Comparison of ENCODE assay signal across 31 cellular contexts in genomic region chr1:100556925-100557605, GRCh38. TPM values are rescaled to one million over a fixed set of nuclear protein-coding genes. Genes with fewer than 3 reads are reported as not detected.
"Had no signal": no experiment of that assay in that cellular context is flagged by ENCODE, and none has a peak within 500 bp of the region (broad histone marks: within the 10 kb centered on the region; RNA-seq: fewer than 3 reads in every experiment).

No MANE protein-coding gene starts in this region.

- H3K4me3 Mint-ChIP-seq: immature natural killer cell; mesothelial cell of epicardium; naive B cell; natural killer cell; nephron progenitor cell; neural progenitor cell; stimulated activated effector memory CD8-positive, alpha-beta T cell treated with anti-CD3 and anti-CD28 coated beads, Interleukin-12 subunit alpha, Interleukin-12 subunit beta, amount 100 ng/mL, for 72 hours; stimulated activated naive CD8-positive, alpha-beta T cell treated with anti-CD3 and anti-CD28 coated beads, Interleukin-15, amount 100 ng/mL, for 72 hours; type B pancreatic cell had no signal

- H3K4me2 ChIP-seq: neural progenitor cell had no signal

- H3K27me3 Mint-ChIP-seq: stimulated activated naive CD8-positive, alpha-beta T cell treated with anti-CD3 and anti-CD28 coated beads, Interleukin-15, amount 100 ng/mL, for 72 hours had no signal

- H3K27ac ChIP-seq: left lung, lower lobe of right lung, neural progenitor cell, neutrophil, ovary, prostate gland, sigmoid colon, spleen, tibial nerve, uterus had no signal

- DNase-seq: hippocampal formation; immature natural killer cell; kidney; left colon; left lung; lower lobe of right lung; mammary epithelial cell; mesendoderm; naive B cell; natural killer cell; nephron progenitor cell; occipital lobe; ovary; retina; right cardiac atrium; sigmoid colon; small intestine; spleen; stimulated activated CD4-positive, alpha-beta T cell treated with anti-CD3 and anti-CD28 coated beads, Interleukin-4, amount 100 ng/mL, for 24 hours; stimulated activated naive CD4-positive, alpha-beta T cell treated with Interleukin-2 at 50 U/mL for 16 hours; stimulated activated naive CD8-positive, alpha-beta T cell treated with anti-CD3 and anti-CD28 coated beads, Interleukin-15, amount 100 ng/mL, for 72 hours; substantia nigra; uterus had no signal

- H3K36me3 Mint-ChIP-seq: neural progenitor cell; stimulated activated effector memory CD8-positive, alpha-beta T cell treated with anti-CD3 and anti-CD28 coated beads, Interleukin-12 subunit alpha, Interleukin-12 subunit beta, amount 100 ng/mL, for 72 hours; type B pancreatic cell had no signal

- H3K27me3 ChIP-seq: left lung, neural progenitor cell, neutrophil, ovary, sigmoid colon, spleen, tibial nerve, uterus had no signal

- H3K36me3 ChIP-seq: left lung, lower lobe of right lung, neutrophil, ovary, prostate gland, sigmoid colon, spleen, tibial nerve, uterus had no signal

- H3K9me3 ChIP-seq: ovary, prostate gland had no signal

- H3K4me1 ChIP-seq: left lung, lower lobe of right lung, neural progenitor cell, prostate gland, sigmoid colon, spleen, tibial nerve, uterus had no signal

- ATAC-seq: left colon; left lung; lower lobe of right lung; natural killer cell; right cardiac atrium; stimulated activated effector memory CD8-positive, alpha-beta T cell treated with anti-CD3 and anti-CD28 coated beads, Interleukin-12 subunit alpha, Interleukin-12 subunit beta, amount 100 ng/mL, for 72 hours; stimulated activated naive CD8-positive, alpha-beta T cell treated with anti-CD3 and anti-CD28 coated beads, Interleukin-15, amount 100 ng/mL, for 72 hours had no signal

- H3K4me3 ChIP-seq: left lung, lower lobe of right lung, neural progenitor cell, ovary, prostate gland, sigmoid colon, spleen, tibial nerve, uterus had no signal

- H2AFZ ChIP-seq: neural progenitor cell had no signal

- H3K4me1 Mint-ChIP-seq: immature natural killer cell; mesothelial cell of epicardium; naive B cell; natural killer cell; nephron progenitor cell; neural progenitor cell; stimulated activated effector memory CD8-positive, alpha-beta T cell treated with anti-CD3 and anti-CD28 coated beads, Interleukin-12 subunit alpha, Interleukin-12 subunit beta, amount 100 ng/mL, for 72 hours; stimulated activated naive CD8-positive, alpha-beta T cell treated with anti-CD3 and anti-CD28 coated beads, Interleukin-15, amount 100 ng/mL, for 72 hours had no signal

- H3K27ac Mint-ChIP-seq: immature natural killer cell; mesothelial cell of epicardium; natural killer cell; nephron progenitor cell; neural progenitor cell; stimulated activated effector memory CD8-positive, alpha-beta T cell treated with anti-CD3 and anti-CD28 coated beads, Interleukin-12 subunit alpha, Interleukin-12 subunit beta, amount 100 ng/mL, for 72 hours; stimulated activated naive CD8-positive, alpha-beta T cell treated with anti-CD3 and anti-CD28 coated beads, Interleukin-15, amount 100 ng/mL, for 72 hours; type B pancreatic cell had no signal

RNA-seq across cellular contexts. Expression of gene GPR88, which starts 19.1 kb away (rescaled TPM):
- total RNA-seq: mammary epithelial cell, mesothelial cell of epicardium, mononuclear cell had no signal
- polyA plus RNA-seq: immature natural killer cell, mammary epithelial cell had no signal
